In genomic region chr12:73186272-73186671, GRCh38 we compare ENCODE assay signal across 25 cellular contexts.
"Had no signal": no experiment of that assay in that cellular context is flagged by ENCODE, and none has a peak within 500 bp of the region (broad histone marks: within the 10 kb centered on the region; RNA-seq: fewer than 3 reads in every experiment).

No MANE protein-coding gene starts in this region.

- ATAC-seq: effector memory CD8-positive, alpha-beta T cell; esophagus mucosa; foreskin keratinocyte; gastrocnemius medialis; gastroesophageal sphincter; heart left ventricle; heart right ventricle had no signal

- H3K27ac Mint-ChIP-seq: dendritic cell treated with granulocyte-macrophage colony-stimulating factor and Interleukin-4, amounts not matched to agents 40 ng/mL and 50 ng/mL, for 4 days; effector memory CD8-positive, alpha-beta T cell; endodermal cell had no signal

- H3K4me1 ChIP-seq: colonic mucosa, esophagus muscularis mucosa, esophagus squamous epithelium, foreskin keratinocyte, gastrocnemius medialis, gastroesophageal sphincter, heart left ventricle, heart right ventricle had no signal

- DNase-seq: colonic mucosa; cortex of kidney; dermis blood vessel endothelial cell; dorsolateral prefrontal cortex; effector CD4-positive, alpha-beta T cell; effector CD8-positive, alpha-beta T cell; effector memory CD4-positive, alpha-beta T cell; effector memory CD8-positive, alpha-beta T cell; endodermal cell; erythroblast; esophagus squamous epithelium; foreskin fibroblast; foreskin keratinocyte; foreskin melanocyte; gastrocnemius medialis; glutamatergic neuron; head of caudate nucleus; heart left ventricle; heart right ventricle had no signal

- H3K27me3 ChIP-seq: colonic mucosa, dorsolateral prefrontal cortex, esophagus muscularis mucosa, esophagus squamous epithelium, foreskin keratinocyte, gastrocnemius medialis, gastroesophageal sphincter, heart left ventricle, heart right ventricle had no signal

- H3K4me3 Mint-ChIP-seq: dendritic cell treated with granulocyte-macrophage colony-stimulating factor and Interleukin-4, amounts not matched to agents 40 ng/mL and 50 ng/mL, for 4 days; effector memory CD8-positive, alpha-beta T cell; endodermal cell had no signal

- H3K36me3 ChIP-seq: colonic mucosa, esophagus muscularis mucosa, esophagus squamous epithelium, gastrocnemius medialis, gastroesophageal sphincter, heart left ventricle, heart right ventricle had no signal

- H3K27me3 Mint-ChIP-seq: dendritic cell treated with granulocyte-macrophage colony-stimulating factor and Interleukin-4, amounts not matched to agents 40 ng/mL and 50 ng/mL, for 4 days; effector memory CD8-positive, alpha-beta T cell had no signal

- H3K27ac ChIP-seq: colonic mucosa, coronary artery, dorsolateral prefrontal cortex, epithelial cell of prostate, esophagus muscularis mucosa, esophagus squamous epithelium, foreskin keratinocyte, gastrocnemius medialis, gastroesophageal sphincter, heart left ventricle, heart right ventricle had no signal

- H3K9me3 ChIP-seq: colonic mucosa had no signal

- H3K4me3 ChIP-seq: colonic mucosa, coronary artery, dorsolateral prefrontal cortex, esophagus muscularis mucosa, esophagus squamous epithelium, gastrocnemius medialis, gastroesophageal sphincter, heart left ventricle, heart right ventricle had no signal
